In the genomic region with DNA sequence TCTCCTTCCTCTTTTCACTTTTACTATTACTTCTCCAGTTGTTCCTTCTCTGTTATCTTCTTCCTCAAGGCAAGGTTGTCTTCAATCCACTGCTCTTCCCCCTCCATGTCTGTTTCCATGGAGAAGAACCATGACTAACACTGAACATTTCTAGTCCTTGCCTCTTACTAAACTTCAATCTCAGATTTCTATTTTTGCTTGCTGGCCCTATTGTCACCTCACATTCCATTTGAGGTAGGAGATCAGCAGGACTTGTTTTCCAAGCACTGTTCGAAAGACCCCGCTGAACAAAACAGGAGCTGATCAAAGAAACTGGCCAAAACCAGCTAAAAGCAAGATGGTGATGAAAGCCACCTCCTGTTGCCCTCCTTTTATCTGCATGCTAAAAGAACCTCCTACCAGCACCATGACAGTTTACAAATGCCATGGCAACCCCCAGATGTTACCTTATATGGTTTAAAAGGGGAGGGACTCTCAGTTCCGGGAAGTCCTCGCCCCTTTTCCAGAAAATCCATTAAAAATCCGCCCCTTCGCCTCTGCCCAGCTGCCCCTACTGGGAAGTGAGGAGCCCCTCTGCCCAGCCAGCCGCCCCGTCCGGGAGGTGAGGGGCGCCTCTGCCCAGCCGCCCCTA, we compare ENCODE assay signal across 10 cellular contexts. TPM values are rescaled to one million over a fixed set of nuclear protein-coding genes. Genes with fewer than 3 reads are reported as not detected.
A peak's percentile ranks its signal among the peaks of the same experiment; 100 is the strongest.
DNase-seq lines count a peak whose midpoint lies in the region; ATAC-seq and TF ChIP-seq lines count a peak whose summit lies in the region.
"Had no signal": no experiment of that assay in that cellular context is flagged by ENCODE, and none has a peak within 500 bp of the region (broad histone marks: within the 10 kb centered on the region; RNA-seq: fewer than 3 reads in every experiment).

No MANE protein-coding gene starts in this region.

- peaks cover 6% of the 10 kb centered on the region for H3K4me1 Mint-ChIP-seq in endodermal cell

- TF ChIP-seq CTCF in endodermal cell (conservative IDR thresholded peaks at IDR 0.05), result no peak
- no peak for TF ChIP-seq CTCF in osteoblast (IDR thresholded peaks at IDR 0.05; ENCODE audit: extremely low read depth, low read depth, low read length)

- H3K4me3 ChIP-seq in endodermal cell (ENCODE audit: low read length) (no peak overlapping the region), osteoblast (ENCODE audit: insufficient read depth, low read length) (no peak overlapping the region)

- 70 to 95% methylated on average over 2 to 10 of the region's 11 CpGs for WGBS in endodermal cell (ENCODE audit: insufficient coverage in 1 of 2, insufficient read length in 1 of 2), 2 experiments

- DNase-seq in NCI-H82 (lab: John Stamatoyannopoulos, UW) (peak; percentile 51), NCI-H82 treated with DMSO at 0.1 percent for 48 hours (lab: John Stamatoyannopoulos, UW; ENCODE audit: unreplicated experiment) (no peak), OCI-M1 (lab: John Stamatoyannopoulos, UW) (peak; percentile 91), endodermal cell (peak; percentile 66), osteoblast (ENCODE audit: insufficient read length, low spot score, missing footprints) (peak; percentile 84)
- no peak for DNase-seq in activated CD4-positive, CD25-positive, alpha-beta regulatory T cell treated with anti-CD3 and anti-CD28 coated beads, Interleukin-2, amount 50 U/mL, for 72 hours
- DNase-seq in stimulated activated CD4-positive, alpha-beta T cell treated with anti-CD3 and anti-CD28 coated beads, Interleukin-4, amount 100 ng/mL, for 24 hours, result no peak
- DNase-seq: PC-3 had no signal

- peak overlapping the region; percentile 23 for H2AFZ ChIP-seq in osteoblast (ENCODE audit: low read length)

- no peak overlapping the region for H3K9ac ChIP-seq in endodermal cell (ENCODE audit: extremely low read depth, low read length, poor library complexity, severe bottlenecking)

- H3K27me3 Mint-ChIP-seq in endodermal cell (ENCODE audit: insufficient read depth), result no peaks in the 10 kb centered on the region

- H3K4me1 ChIP-seq in endodermal cell (ENCODE audit: control insufficient read depth, insufficient read depth, low read length), result no peaks in the 10 kb centered on the region
- peaks cover 11% of the 10 kb centered on the region for H3K4me1 ChIP-seq in osteoblast (ENCODE audit: insufficient read depth, low read length)

- no peak for ATAC-seq in HG03175 (IDR thresholded peaks at IDR 0.05; ENCODE audit: unreplicated experiment)
- ATAC-seq: PC-3 had no signal

- peaks cover 3% of the 10 kb centered on the region for H4K20me1 ChIP-seq in osteoblast (ENCODE audit: insufficient read depth, low read length)

- H3K9me3 ChIP-seq in endodermal cell (ENCODE audit: control insufficient read depth, low read length), result no peaks in the 10 kb centered on the region
- H3K9me3 ChIP-seq in osteoblast (ENCODE audit: low read depth, low read length), result no peaks in the 10 kb centered on the region

- peaks cover 42% of the 10 kb centered on the region for H3K36me3 Mint-ChIP-seq in endodermal cell (ENCODE audit: low read depth)

- H3K9me3 Mint-ChIP-seq in endodermal cell, result peaks cover 2% of the 10 kb centered on the region
- H3K9me3 Mint-ChIP-seq: activated T-helper 1 cell treated with anti-CD3 and anti-CD28 coated beads, Interleukin-12 subunit alpha, Interleukin-12 subunit beta, Interleukin-2, Interleukin-4 antibody, amounts not matched to agents 30 ng/mL and 10 ng/mL and 1 ng/mL, durations not matched to agents 14 hours and 24 hours and 36 hours had no signal

- no peaks in the 10 kb centered on the region for H3K27me3 ChIP-seq in endodermal cell (ENCODE audit: control insufficient read depth, insufficient read depth, low read length, poor library complexity, severe bottlenecking)
- no peaks in the 10 kb centered on the region for H3K27me3 ChIP-seq in osteoblast (ENCODE audit: insufficient read depth, low read length)

- peaks cover 24% of the 10 kb centered on the region for H3K36me3 ChIP-seq in endodermal cell (ENCODE audit: control insufficient read depth, insufficient read depth, low read length)
- peaks cover 6% of the 10 kb centered on the region for H3K36me3 ChIP-seq in osteoblast (ENCODE audit: insufficient read depth, low read length)

- H3K4me2 ChIP-seq in osteoblast (ENCODE audit: insufficient read depth, low read length), result peak overlapping the region; percentile 55

- H3K79me2 ChIP-seq in osteoblast (ENCODE audit: insufficient read depth, low read length), result peaks cover 63% of the 10 kb centered on the region

- no peak overlapping the region for H3K27ac Mint-ChIP-seq in endodermal cell
- H3K27ac Mint-ChIP-seq: activated T-helper 1 cell treated with anti-CD3 and anti-CD28 coated beads, Interleukin-12 subunit alpha, Interleukin-12 subunit beta, Interleukin-2, Interleukin-4 antibody, amounts not matched to agents 30 ng/mL and 10 ng/mL and 1 ng/mL, durations not matched to agents 14 hours and 24 hours and 36 hours had no signal

- H3K4me3 Mint-ChIP-seq in endodermal cell, result no peak overlapping the region
- H3K4me3 Mint-ChIP-seq: activated T-helper 1 cell treated with anti-CD3 and anti-CD28 coated beads, Interleukin-12 subunit alpha, Interleukin-12 subunit beta, Interleukin-2, Interleukin-4 antibody, amounts not matched to agents 30 ng/mL and 10 ng/mL and 1 ng/mL, durations not matched to agents 14 hours and 24 hours and 36 hours had no signal

- H3K27ac ChIP-seq in endodermal cell (ENCODE audit: low read depth, low read length) (peak overlapping the region; percentile 83), osteoblast (ENCODE audit: low read depth, low read length) (peak overlapping the region; percentile 87)

RNA-seq across cellular contexts. Expression of a gene that starts 22.6 kb away (rescaled TPM):
- total RNA-seq in endodermal cell (10 to 100 TPM; 62.7 to 64.6 TPM), osteoblast (39.4 and 44.2 TPM in 2 replicates)
- polyA plus RNA-seq in endodermal cell (2013, experiment 1 of 2), result 30.6 TPM
- 27.4 TPM for polyA plus RNA-seq in endodermal cell (2013, experiment 2 of 2)

RNA-seq across cellular contexts. Expression of a gene that starts 25.0 kb away (rescaled TPM):
- total RNA-seq in endodermal cell, result 1 to 10 TPM in 1 of 2 donors, under 1 TPM in 1; 0.40 to 5.0 TPM
- 16.1 TPM for polyA plus RNA-seq in endodermal cell (2013, experiment 1 of 2)
- polyA plus RNA-seq in endodermal cell (2013, experiment 2 of 2), result 14.0 TPM
- total RNA-seq in osteoblast, result 33.3 and 34.5 TPM in 2 replicates

Comparison
In these comparisons a context has a peak if more than half of its experiments do, and no peak if none do; other contexts are left out.
1. DNase-seq: peak in NCI-H82 (single experiment), OCI-M1 (single experiment), endodermal cell (single experiment) and osteoblast (single experiment); none in NCI-H82 treated with DMSO at 0.1 percent for 48 hours (single experiment), activated CD4-positive, CD25-positive, alpha-beta regulatory T cell treated with anti-CD3 and anti-CD28 coated beads, Interleukin-2, amount 50 U/mL, for 72 hours (single experiment) and stimulated activated CD4-positive, alpha-beta T cell treated with anti-CD3 and anti-CD28 coated beads, Interleukin-4, amount 100 ng/mL, for 24 hours (single experiment).